8 cellular contexts compared by ENCODE assay signal in genomic region chr1:37477946-37478345, GRCh38. TPM values are rescaled to one million over a fixed set of nuclear protein-coding genes. Genes with fewer than 3 reads are reported as not detected.
DNase-seq lines count a peak whose midpoint lies in the region; ATAC-seq and TF ChIP-seq lines count a peak whose summit lies in the region.

No MANE protein-coding gene starts in this region.

- peaks cover 12% of the 10 kb centered on the region for H3K36me3 Mint-ChIP-seq in nephron (ENCODE audit: low read depth)

- peak overlapping the region; percentile 48 to 68 (median 58) for H3K4me3 Mint-ChIP-seq in nephron

- POLR2A ChIA-PET in PC-9 (lab: Charles Lee; ENCODE audit: unreplicated experiment), result interaction anchor here (0.6 kb wide), 1 partner anchor 36 kb away, joined by 4 read pairs; the partner anchor contains the start of gene MEAF6

- peak overlapping the region in 2 of 3 experiments; percentile 28 to 65 for H3K27ac Mint-ChIP-seq in nephron

- no peaks in the 10 kb centered on the region for H3K9me3 Mint-ChIP-seq in nephron

- H2AFZ ChIP-seq in DND-41 (ENCODE audit: low read depth, low read length), result no peak overlapping the region
- H2AFZ ChIP-seq in PC-9, result no peak overlapping the region

- intact Hi-C loops in PC-9 (cut with micrococcal nuclease; ENCODE audit: unreplicated experiment), result loop anchor here (1.0 to 10.0 kb wide), 9 partner anchors 37 to 1127 kb away; partner anchors contain the start of genes CDCA8, GNL2, MEAF6 and MTF1

- H3K4me1 Mint-ChIP-seq in nephron, result peaks cover 28% of the 10 kb centered on the region

- peaks cover 39% of the 10 kb centered on the region for H3K79me2 ChIP-seq in DND-41 (ENCODE audit: insufficient read depth, low read length)
- peaks cover 82% of the 10 kb centered on the region for H3K79me2 ChIP-seq in PC-9 (ENCODE audit: low read depth)

- DNase-seq in DND-41 (no peak), PC-9 (no peak), coronary artery (ENCODE audit: low spot score) (no peak), NCI-H345 treated with DMSO at 0.1 percent for 48 hours (lab: John Stamatoyannopoulos, UW; ENCODE audit: unreplicated experiment) (no peak), NCI-H1930 (lab: John Stamatoyannopoulos, UW) (no peak), GM10266 (ENCODE audit: extremely low spot score) (no peak), anterior cingulate cortex (lab: John Stamatoyannopoulos, UW) (no peak)

- H3K36me3 ChIP-seq in DND-41 (ENCODE audit: insufficient read depth, low read length) (peaks cover 76% of the 10 kb centered on the region), PC-9 (ENCODE audit: low read depth) (peaks cover 41% of the 10 kb centered on the region)

- H3K27me3 Mint-ChIP-seq in nephron (ENCODE audit: low read depth), result peaks cover 11% of the 10 kb centered on the region

- H3K4me1 ChIP-seq in DND-41 (ENCODE audit: insufficient read depth, low read length) (peaks cover 58% of the 10 kb centered on the region), PC-9 (replicated peaks; ENCODE audit: insufficient read depth) (peaks cover 50% of the 10 kb centered on the region)

- H3K27me3 ChIP-seq in DND-41 (ENCODE audit: insufficient read depth, low read length, poor library complexity) (no peaks in the 10 kb centered on the region), PC-9 (ENCODE audit: insufficient read depth, low read depth) (no peaks in the 10 kb centered on the region)

- no TSS peak for BruUV-seq in PC-9 (replicated peaks; lab: Mats Ljungman, UMichigan)

- no peaks in the 10 kb centered on the region for H3K9me2 ChIP-seq in PC-9 (ENCODE audit: insufficient read depth)

- H3K9me3 ChIP-seq in DND-41 (ENCODE audit: insufficient read depth, low read length, severe bottlenecking), result no peaks in the 10 kb centered on the region
- no peaks in the 10 kb centered on the region for H3K9me3 ChIP-seq in PC-9 (ENCODE audit: insufficient read depth, low read depth)

- H3K4me2 ChIP-seq in DND-41 (ENCODE audit: insufficient read depth, low read length) (peak overlapping the region; percentile 96), PC-9 (peak overlapping the region; percentile 95)

- no peak for TF ChIP-seq CTCF in DND-41 (IDR thresholded peaks at IDR 0.05; ENCODE audit: borderline replicate concordance, extremely low read depth, low read length, poor library complexity, severe bottlenecking)
- no peak for TF ChIP-seq CTCF in PC-9 (conservative IDR thresholded peaks at IDR 0.05)
- no peak for TF ChIP-seq CTCF in coronary artery (IDR thresholded peaks at IDR 0.05)
- TF ChIP-seq CTCF in nephron (IDR thresholded peaks at IDR 0.05; ENCODE audit: unreplicated experiment in 3 of 3), result no peak
- TF ChIP-seq CTCF in GM10266 (IDR thresholded peaks at IDR 0.05; ENCODE audit: control insufficient read depth, insufficient read depth, low read depth, missing control alignments), result no peak

- H3K4me3 ChIP-seq in DND-41 (ENCODE audit: low read depth in 1 of 2, low read length in 2 of 2), result peak overlapping the region in 1 of 2 experiments; percentile 14; a peak in 1 of 4 replicates
- peak overlapping the region; percentile 94 for H3K4me3 ChIP-seq in PC-9
- H3K4me3 ChIP-seq in coronary artery, result peak overlapping the region; percentile 86

- peaks cover 50% of the 10 kb centered on the region for H4K20me1 ChIP-seq in DND-41 (ENCODE audit: insufficient read depth, low read length)
- H4K20me1 ChIP-seq in PC-9 (ENCODE audit: insufficient read depth), result no peaks in the 10 kb centered on the region; the same call in 1 of the 2 replicates

- CTCF ChIA-PET in PC-9 (lab: Charles Lee), result interaction anchor here (0.5 to 1.6 kb wide), 3 partner anchors 9 to 125 kb away, joined by 3 to 14 read pairs (median 3); no protein-coding TSS in a partner anchor

- no peak overlapping the region for H3K9ac ChIP-seq in DND-41 (ENCODE audit: low read depth, low read length)

- H3K27ac ChIP-seq in DND-41 (ENCODE audit: low read length) (peak overlapping the region; percentile 68; the same call in 1 of the 2 replicates), PC-9 (peak overlapping the region; percentile 96), coronary artery (peak overlapping the region; percentile 98 to 99)

- peaks cover 65% of the 10 kb centered on the region for H3F3A ChIP-seq in PC-9 (ENCODE audit: insufficient read depth, low read depth)

- ATAC-seq in DND-41 (ENCODE audit: insufficient read depth, low read depth), result no peak

RNA-seq across cellular contexts. Expression of gene ZC3H12A, which starts 3.6 kb away (rescaled TPM):
- total RNA-seq in PC-9 (2021), result 18.7 and 18.9 TPM in 2 replicates

RNA-seq across cellular contexts. Expression of gene MEAF6, which starts 36.6 kb away (rescaled TPM):
- 72.3 and 88.7 TPM in 2 replicates for total RNA-seq in PC-9 (2021)
